Comparison of ENCODE assay signal across 8 cellular contexts in genomic region chr7:102912742-102913141, GRCh38. TPM values are rescaled to one million over a fixed set of nuclear protein-coding genes. Genes with fewer than 3 reads are reported as not detected.
DNase-seq lines count a peak whose midpoint lies in the region; ATAC-seq and TF ChIP-seq lines count a peak whose summit lies in the region.

Gene LRRC17, plus strand, starts transcription at chr7:102913000. Its CDS starts 20,914 bp downstream, at chr7:102933914.

- H3K4me2 ChIP-seq in PC-9: no peak within 1 kb of the TSS

- intact Hi-C loops in left cardiac atrium (cut with DNase I) (no loop called here), PC-9 (cut with micrococcal nuclease; ENCODE audit: unreplicated experiment) (no loop called here)

- H3K9ac ChIP-seq in subcutaneous abdominal adipose tissue (ENCODE audit: low read length in 5 of 5): no peak within 1 kb of the TSS

- H3K9me2 ChIP-seq in PC-9 (ENCODE audit: insufficient read depth): no peaks in the 10 kb centered on the region

- ATAC-seq in left cardiac atrium (peak; percentile 52 to 77), GM18907 (IDR thresholded peaks at IDR 0.05; ENCODE audit: unreplicated experiment) (no peak), HG02678 (IDR thresholded peaks at IDR 0.05; ENCODE audit: unreplicated experiment) (no peak), GM18519 (IDR thresholded peaks at IDR 0.05; ENCODE audit: low FRiP score, unreplicated experiment) (no peak)

- H3K27me3 ChIP-seq in HL-60 (ENCODE audit: insufficient read depth, poor library complexity, severe bottlenecking): no peaks in the 10 kb centered on the region
- H3K27me3 ChIP-seq in subcutaneous abdominal adipose tissue (ENCODE audit: control insufficient read depth in 5 of 5, insufficient read depth in 4 of 5, low read length in 5 of 5): no peaks in the 10 kb centered on the region
- H3K27me3 ChIP-seq in PC-9 (ENCODE audit: insufficient read depth, low read depth): no peaks in the 10 kb centered on the region

- DNase-seq in HL-60 (ENCODE audit: low read depth in 1 of 2, low spot score in 1 of 2): peak in 1 of 2 experiments; percentile 38
- peak; percentile 94 for DNase-seq in RPMI7951 (ENCODE audit: low read depth)
- DNase-seq in left cardiac atrium: peak; percentile 23
- DNase-seq in PC-9: no peak

- H3F3A ChIP-seq in PC-9 (ENCODE audit: insufficient read depth, low read depth): no peaks in the 10 kb centered on the region

- H3K27ac ChIP-seq in HL-60 (replicated peaks) (peak within 1 kb of the TSS; percentile 43), subcutaneous abdominal adipose tissue (ENCODE audit: low read depth, low read length) (no peak within 1 kb of the TSS), PC-9 (no peak within 1 kb of the TSS)

- no TSS peak for BruUV-seq in PC-9 (replicated peaks; lab: Mats Ljungman, UMichigan)

- CTCF ChIA-PET in PC-9 (lab: Charles Lee): no interaction called here

- TF ChIP-seq CTCF in HL-60 (IDR thresholded peaks at IDR 0.05; ENCODE audit: insufficient read depth, low read length) (no peak), PC-9 (conservative IDR thresholded peaks at IDR 0.05) (no peak)

- H3K4me3 ChIP-seq in HL-60 (replicated peaks; ENCODE audit: insufficient read depth, low read length): no peak within 1 kb of the TSS
- H3K4me3 ChIP-seq in subcutaneous abdominal adipose tissue (ENCODE audit: low read depth in 1 of 5, low read length in 5 of 5): peak within 1 kb of the TSS in 4 of 5 donors; percentile 41 to 51 (median 47)
- H3K4me3 ChIP-seq in PC-9: no peak within 1 kb of the TSS

- POLR2A ChIA-PET in PC-9 (lab: Charles Lee; ENCODE audit: unreplicated experiment): no interaction called here

- H3K79me2 ChIP-seq in PC-9 (ENCODE audit: low read depth): no peaks in the 10 kb centered on the region

- no peaks in the 10 kb centered on the region for H4K20me1 ChIP-seq in PC-9 (ENCODE audit: insufficient read depth)

- H3K9me3 ChIP-seq in subcutaneous abdominal adipose tissue (ENCODE audit: control insufficient read depth in 5 of 5, low read length in 5 of 5) (no peaks in the 10 kb centered on the region), PC-9 (ENCODE audit: insufficient read depth, low read depth) (no peaks in the 10 kb centered on the region; the same call in 1 of the 2 replicates)

- peaks cover 0 to 14% (median 11%) of the 10 kb centered on the region in 5 donors for H3K4me1 ChIP-seq in subcutaneous abdominal adipose tissue (ENCODE audit: control insufficient read depth in 5 of 5, insufficient read depth in 5 of 5, low read length in 5 of 5)
- peaks cover 7% of the 10 kb centered on the region for H3K4me1 ChIP-seq in PC-9 (replicated peaks; ENCODE audit: insufficient read depth)

- H3K36me3 ChIP-seq in subcutaneous abdominal adipose tissue (ENCODE audit: control insufficient read depth in 5 of 5, insufficient read depth in 5 of 5, low read length in 5 of 5) (no peaks in the 10 kb centered on the region), PC-9 (ENCODE audit: low read depth) (no peaks in the 10 kb centered on the region)

- H2AFZ ChIP-seq in PC-9: no peak within 1 kb of the TSS

RNA-seq across cellular contexts. Expression of gene LRRC17, which starts in this region (rescaled TPM):
- total RNA-seq in RPMI7951 (2014; rRNA removed; shearing (Covaris generic)): 48.8 and 54.3 TPM in 2 replicates
- total RNA-seq in left cardiac atrium: 1 to 10 TPM; 2.5 to 5.9 TPM
- total RNA-seq in PC-9 (2021): not detected in 2 replicates

Comparison
In these comparisons a context has a peak if more than half of its experiments do, and no peak if none do; other contexts are left out.
1. DNase-seq: peak in RPMI7951 (single experiment) and left cardiac atrium (single experiment); none in PC-9 (0 of 2).
2. H3K4me3 ChIP-seq: peak in subcutaneous abdominal adipose tissue (4 of 5); none in HL-60 (single experiment) and PC-9 (single experiment).
3. ATAC-seq: peak in left cardiac atrium (2 of 2); none in GM18907 (single experiment), HG02678 (single experiment) and GM18519 (single experiment).